In the genomic region with DNA sequence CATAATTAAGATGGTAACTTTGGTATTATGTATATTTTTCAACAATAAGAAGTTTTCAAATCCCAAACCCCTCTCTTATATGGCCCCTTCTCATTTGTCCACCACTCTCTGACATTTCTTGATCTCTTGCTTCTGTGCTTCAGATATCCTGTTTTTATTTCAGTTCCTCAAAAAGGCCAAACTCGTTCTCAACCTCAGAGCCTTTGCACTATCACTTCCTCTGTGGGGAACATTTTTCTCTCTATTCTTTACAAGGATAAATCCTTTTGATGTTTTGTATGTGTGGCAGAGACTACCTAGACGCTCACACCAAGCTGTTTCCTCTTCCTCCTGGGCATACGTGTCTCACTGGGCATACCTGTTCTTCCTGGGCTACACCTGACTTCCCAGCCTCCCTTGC, we compare ENCODE assay signal across 12 cellular contexts.
"Had no signal": no experiment of that assay in that cellular context is flagged by ENCODE, and none has a peak within 500 bp of the region (broad histone marks: within the 10 kb centered on the region; RNA-seq: fewer than 3 reads in every experiment).

No MANE protein-coding gene starts in this region.

- H3K27ac ChIP-seq: cardiac muscle cell, colonic mucosa, gastrocnemius medialis, left ventricle myocardium inferior, ovary had no signal

- H3K36me3 ChIP-seq: cardiac muscle cell, colonic mucosa, gastrocnemius medialis, left ventricle myocardium inferior, ovary had no signal

- DNase-seq: activated CD4-positive, alpha-beta T cell treated with anti-CD3 and anti-CD28 coated beads for 1 hour; activated CD4-positive, alpha-beta T cell treated with anti-CD3 and anti-CD28 coated beads, Interleukin-2, amount 50 U/mL, for 48 hours; activated CD8-positive, alpha-beta memory T cell treated with anti-CD3 and anti-CD28 coated beads, Interleukin-2, amount 10 ng/mL, durations not matched to agents 7 days and 5 days; activated gamma-delta T cell; activated T-cell treated with anti-CD3 and anti-CD28 coated beads, Interleukin-2, amount 50 U/mL, for 4 hours; colonic mucosa; gastrocnemius medialis; kidney; left ventricle myocardium inferior; ovary; stimulated activated CD4-positive, alpha-beta T cell treated with anti-CD3 and anti-CD28 coated beads, Interleukin-4, amount 100 ng/mL, for 4 hours had no signal

- H3K4me1 ChIP-seq: colonic mucosa, gastrocnemius medialis, left ventricle myocardium inferior had no signal

- H3K27me3 ChIP-seq: colonic mucosa, ovary had no signal

- H3K9me3 ChIP-seq: colonic mucosa, gastrocnemius medialis, ovary had no signal

- FAIRE-seq: kidney had no signal

- ATAC-seq: activated CD8-positive, alpha-beta memory T cell treated with anti-CD3 and anti-CD28 coated beads, Interleukin-2, amount 10 ng/mL, durations not matched to agents 7 days and 5 days; activated T-cell treated with anti-CD3 and anti-CD28 coated beads, Interleukin-2, amount 50 U/mL, for 4 hours; gastrocnemius medialis had no signal

- H3K4me3 ChIP-seq: cardiac muscle cell, colonic mucosa, gastrocnemius medialis, left ventricle myocardium inferior, ovary had no signal
